10 cellular contexts compared by ENCODE assay signal in genomic region chr3:88133711-88134263, GRCh38.
"Had no signal": no experiment of that assay in that cellular context is flagged by ENCODE, and none has a peak within 500 bp of the region (broad histone marks: within the 10 kb centered on the region; RNA-seq: fewer than 3 reads in every experiment).

No MANE protein-coding gene starts in this region.

- H3K27me3 ChIP-seq: foreskin keratinocyte, heart left ventricle, sigmoid colon had no signal

- H3K36me3 ChIP-seq: prostate gland had no signal

- H3K27me3 Mint-ChIP-seq: natural killer cell treated with Interleukin-12 subunit alpha and Interleukin-12 subunit beta and Interleukin-15 and Interleukin-18, amount 100 ng/mL, for 72 hours had no signal

- DNase-seq: activated T-cell treated with anti-CD3 and anti-CD28 coated beads for 4 hours; foreskin keratinocyte; heart left ventricle; occipital lobe; sigmoid colon; stimulated activated CD4-positive, alpha-beta T cell treated with anti-CD3 and anti-CD28 coated beads, Interleukin-2, amount 100 ng/mL, for 48 hours; stimulated activated naive CD8-positive, alpha-beta T cell treated with anti-CD3 and anti-CD28 coated beads, Interleukin-15, Interleukin-2, amounts not matched to agents 100 U/mL and 50 U/mL, for 24 hours; T-helper 9 cell had no signal

- H3K9me3 ChIP-seq: heart left ventricle, prostate gland, sigmoid colon had no signal

- H3K27ac ChIP-seq: foreskin keratinocyte, heart left ventricle, prostate gland, sigmoid colon had no signal

- H3K27ac Mint-ChIP-seq: natural killer cell treated with Interleukin-12 subunit alpha and Interleukin-12 subunit beta and Interleukin-15 and Interleukin-18, amount 100 ng/mL, for 72 hours had no signal

- H3K4me3 ChIP-seq: heart left ventricle, prostate gland, sigmoid colon had no signal

- H3K4me1 ChIP-seq: foreskin keratinocyte, prostate gland had no signal

- ATAC-seq: foreskin keratinocyte; heart left ventricle; natural killer cell treated with Interleukin-12 subunit alpha and Interleukin-12 subunit beta and Interleukin-15 and Interleukin-18, amount 100 ng/mL, for 72 hours; stimulated activated naive CD8-positive, alpha-beta T cell treated with anti-CD3 and anti-CD28 coated beads, Interleukin-15, Interleukin-2, amounts not matched to agents 100 U/mL and 50 U/mL, for 24 hours had no signal

- H3K9me3 Mint-ChIP-seq: natural killer cell treated with Interleukin-12 subunit alpha and Interleukin-12 subunit beta and Interleukin-15 and Interleukin-18, amount 100 ng/mL, for 72 hours had no signal

- H3K4me3 Mint-ChIP-seq: natural killer cell treated with Interleukin-12 subunit alpha and Interleukin-12 subunit beta and Interleukin-15 and Interleukin-18, amount 100 ng/mL, for 72 hours had no signal
